ENCODE assay signal across 17 cellular contexts in the genomic region with DNA sequence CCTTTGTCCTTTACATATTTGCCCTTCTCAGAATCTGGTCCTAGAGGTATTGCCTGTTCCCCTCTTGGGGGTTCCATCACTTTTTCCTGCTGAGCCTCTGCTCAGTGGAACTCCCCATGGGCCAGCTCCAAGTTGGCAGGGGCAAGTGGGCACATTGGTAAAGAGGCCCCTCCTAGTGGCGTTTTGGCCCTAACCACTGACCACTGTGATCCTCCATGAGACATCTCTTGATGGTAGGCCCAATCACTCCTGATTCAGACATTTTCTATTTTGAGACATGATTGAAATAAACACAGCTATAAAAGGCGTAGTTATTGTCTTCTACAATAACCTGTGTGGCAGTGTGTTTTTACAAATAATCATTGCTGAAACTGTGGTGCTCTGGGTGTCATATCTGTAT.
DNase-seq lines count a peak whose midpoint lies in the region; ATAC-seq, FAIRE-seq and TF ChIP-seq lines count a peak whose summit lies in the region.
"Had no signal": no experiment of that assay in that cellular context is flagged by ENCODE, and none has a peak within 500 bp of the region (broad histone marks: within the 10 kb centered on the region; RNA-seq: fewer than 3 reads in every experiment).

No MANE protein-coding gene starts in this region.

- H2AFZ ChIP-seq in HepG2 (ENCODE audit: low read length) (no peak overlapping the region), OCI-LY7 (ENCODE audit: low read length) (no peak overlapping the region)
- H2AFZ ChIP-seq: GM23338 had no signal

- FAIRE-seq in HepG2 (lab: Jason Lieb, UNC): no peak
- FAIRE-seq: A549, GM12892 had no signal

- peaks cover 22% of the 10 kb centered on the region for H3K4me1 ChIP-seq in HepG2 (ENCODE audit: insufficient read depth, low read length)
- peaks cover 0 to 30% (median 10%) of the 10 kb centered on the region in 4 donors for H3K4me1 ChIP-seq in right lobe of liver
- H3K4me1 ChIP-seq in OCI-LY7 (ENCODE audit: insufficient read depth, low read length, poor library complexity, severe bottlenecking): peaks cover 8% of the 10 kb centered on the region
- H3K4me1 ChIP-seq: A549, BE2C had no signal

- intact Hi-C loops in HepG2 (cut with micrococcal nuclease; ENCODE audit: unreplicated experiment) (no loop called here), right lobe of liver (cut with DNase I) (no loop called here), OCI-LY7 (cut with micrococcal nuclease; ENCODE audit: unreplicated experiment) (no loop called here)

- no peak for ATAC-seq in HepG2
- ATAC-seq in right lobe of liver: no peak
- no peak for ATAC-seq in stimulated activated naive B cell treated with anti-CD40 and anti-IgM and Interleukin-4, amounts not matched to agents 10 μg/mL and 1 μg/mL and 100 μg/mL, for 72 hours (replicated peaks)
- ATAC-seq: A549; CD8-positive, alpha-beta T cell; GM23338 had no signal

- H3K27ac Mint-ChIP-seq in HFFc6 (peak overlapping the region; percentile 26; the same call in 1 of the 2 replicates), nephron progenitor cell (peak overlapping the region; percentile 70), progenitor cell of endocrine pancreas (no peak overlapping the region)
- H3K27ac Mint-ChIP-seq in stimulated activated naive B cell treated with anti-CD40 and anti-IgM and Interleukin-4, amounts not matched to agents 10 μg/mL and 1 μg/mL and 100 μg/mL, for 72 hours: peak overlapping the region; percentile 1
- H3K27ac Mint-ChIP-seq: CD8-positive, alpha-beta T cell; GM23338 had no signal

- H3K36me3 Mint-ChIP-seq in HFFc6 (ENCODE audit: low read depth) (peaks cover 35% of the 10 kb centered on the region), nephron progenitor cell (ENCODE audit: low read depth) (peaks cover 74% of the 10 kb centered on the region), progenitor cell of endocrine pancreas (ENCODE audit: insufficient read depth) (peaks cover 31% of the 10 kb centered on the region)
- H3K36me3 Mint-ChIP-seq in stimulated activated naive B cell treated with anti-CD40 and anti-IgM and Interleukin-4, amounts not matched to agents 10 μg/mL and 1 μg/mL and 100 μg/mL, for 72 hours: peaks cover 42 to 70% of the 10 kb centered on the region in 2 donors

- H3K27me3 ChIP-seq in HepG2 (ENCODE audit: control insufficient read depth in 1 of 2, insufficient read depth in 2 of 2, low read length in 2 of 2): no peaks in the 10 kb centered on the region
- no peaks in the 10 kb centered on the region for H3K27me3 ChIP-seq in right lobe of liver
- H3K27me3 ChIP-seq: BE2C had no signal

- H3K9me2 ChIP-seq in OCI-LY7 (ENCODE audit: insufficient read depth, low read length): no peaks in the 10 kb centered on the region

- H3K4me1 Mint-ChIP-seq in HFFc6 (ENCODE audit: low read depth) (peaks cover 7% of the 10 kb centered on the region), nephron progenitor cell (peaks cover 13% of the 10 kb centered on the region), progenitor cell of endocrine pancreas (ENCODE audit: low read depth) (peaks cover 4% of the 10 kb centered on the region)
- H3K4me1 Mint-ChIP-seq in stimulated activated naive B cell treated with anti-CD40 and anti-IgM and Interleukin-4, amounts not matched to agents 10 μg/mL and 1 μg/mL and 100 μg/mL, for 72 hours: peaks cover 13 to 36% of the 10 kb centered on the region in 2 donors

- H3K9me3 ChIP-seq in HepG2 (ENCODE audit: low read length) (no peaks in the 10 kb centered on the region), right lobe of liver (no peaks in the 10 kb centered on the region), OCI-LY7 (ENCODE audit: low read length) (no peaks in the 10 kb centered on the region)
- H3K9me3 ChIP-seq: A549, BE2C had no signal

- H4K20me1 ChIP-seq in HepG2 (ENCODE audit: insufficient read depth, low read length): no peaks in the 10 kb centered on the region; the same call in 1 of the 2 replicates
- H4K20me1 ChIP-seq in OCI-LY7 (ENCODE audit: insufficient read depth, low read length): no peaks in the 10 kb centered on the region

- TF ChIP-seq POLR2A in HepG2 (IDR thresholded peaks at IDR 0.05; ENCODE audit: insufficient read depth in 1 of 2, low read depth in 2 of 2, low read length in 2 of 2): no peak
- no peak for TF ChIP-seq POLR2A in right lobe of liver (IDR thresholded peaks at IDR 0.05)

- H3K27me3 Mint-ChIP-seq in HFFc6 (ENCODE audit: insufficient read depth): peaks cover 4% of the 10 kb centered on the region; the same call in 1 of the 2 replicates
- no peaks in the 10 kb centered on the region for H3K27me3 Mint-ChIP-seq in nephron progenitor cell (ENCODE audit: low read depth, poor library complexity)
- H3K27me3 Mint-ChIP-seq in stimulated activated naive B cell treated with anti-CD40 and anti-IgM and Interleukin-4, amounts not matched to agents 10 μg/mL and 1 μg/mL and 100 μg/mL, for 72 hours: no peaks in the 10 kb centered on the region
- H3K27me3 Mint-ChIP-seq in progenitor cell of endocrine pancreas: no peaks in the 10 kb centered on the region

- H3K27ac ChIP-seq in HepG2 (ENCODE audit: extremely low read length, insufficient read depth, low read length) (no peak overlapping the region), right lobe of liver (no peak overlapping the region), OCI-LY7 (ENCODE audit: low read depth, low read length, poor library complexity, severe bottlenecking) (no peak overlapping the region)
- H3K27ac ChIP-seq: A549, C4-2B had no signal

- H3K4me3 ChIP-seq in HepG2 (replicated peaks in 1 of 3; ENCODE audit: insufficient read depth in 1 of 3, low read depth in 2 of 3, low read length in 3 of 3) (no peak overlapping the region), right lobe of liver (no peak overlapping the region), OCI-LY7 (ENCODE audit: low read depth, low read length, poor library complexity, severe bottlenecking) (no peak overlapping the region)
- H3K4me3 ChIP-seq: A549, GM23338 had no signal

- CTCF ChIA-PET in HepG2 (lab: Yijun Ruan, JAX; ENCODE audit: low intra/inter-chr PET ratio, low total read pairs) (no interaction called here), OCI-LY7 (lab: Charles Lee; ENCODE audit: unreplicated experiment) (no interaction called here)

- TF ChIP-seq EP300 in HepG2 (IDR thresholded peaks at IDR 0.05; ENCODE audit: low read depth in 2 of 2, low read length in 2 of 2): no peak
- no peak for TF ChIP-seq EP300 in HepG2 (CRISPR knock-in tag; IDR thresholded peaks at IDR 0.05; ENCODE audit: borderline replicate concordance)

- TF ChIP-seq CTCF in HepG2 (CRISPR knock-in tag; IDR thresholded peaks at IDR 0.05): 0 out of 2 replicates have a peak, but pooled peaks have one; percentile 11
- TF ChIP-seq CTCF in right lobe of liver (IDR thresholded peaks at IDR 0.05): no peak
- no peak for TF ChIP-seq CTCF in HFFc6 (IDR thresholded peaks at IDR 0.05)
- no peak for TF ChIP-seq CTCF in nephron progenitor cell (IDR thresholded peaks at IDR 0.05)
- no peak for TF ChIP-seq CTCF in OCI-LY7 (conservative IDR thresholded peaks at IDR 0.05; ENCODE audit: low read length)
- TF ChIP-seq CTCF in progenitor cell of endocrine pancreas (IDR thresholded peaks at IDR 0.05; ENCODE audit: unreplicated experiment): no peak

- DNase-seq in HepG2 (ENCODE audit: low spot score) (no peak), right lobe of liver (no peak), HFFc6 (no peak), nephron progenitor cell (no peak), OCI-LY7 (ENCODE audit: low spot score) (no peak), progenitor cell of endocrine pancreas (ENCODE audit: low spot score, unreplicated experiment) (no peak)
- DNase-seq in stimulated activated naive B cell treated with anti-CD40 and anti-IgM and Interleukin-4, amounts not matched to agents 10 μg/mL and 1 μg/mL and 100 μg/mL, for 72 hours: no peak
- DNase-seq: BE2C; CD8-positive, alpha-beta T cell; COR-L47; DND-41; GDM1; H7 had no signal

- H3K4me2 ChIP-seq in HepG2 (ENCODE audit: low read depth, low read length) (no peak overlapping the region), OCI-LY7 (ENCODE audit: low read length) (no peak overlapping the region)
- H3K4me2 ChIP-seq: A549, GM23338 had no signal

- BruUV-seq in HepG2 (replicated peaks; lab: Mats Ljungman, UMichigan): no TSS peak
- BruUV-seq in OCI-LY7 (replicated peaks; lab: Mats Ljungman, UMichigan): no TSS peak

- H3K9ac ChIP-seq in HepG2 (ENCODE audit: insufficient read depth, low read depth, low read length): no peak overlapping the region

- POLR2A ChIA-PET in HepG2 (lab: Yijun Ruan, JAX) (no interaction called here), OCI-LY7 (lab: Charles Lee) (interaction anchor here (0.7 to 1.4 kb wide), 2 partner anchors 13 to 1540 kb away, joined by 3 read pairs; no protein-coding TSS in a partner anchor)

- no peak overlapping the region for H3K4me3 Mint-ChIP-seq in HFFc6
- no peak overlapping the region for H3K4me3 Mint-ChIP-seq in nephron progenitor cell
- no peak overlapping the region for H3K4me3 Mint-ChIP-seq in stimulated activated naive B cell treated with anti-CD40 and anti-IgM and Interleukin-4, amounts not matched to agents 10 μg/mL and 1 μg/mL and 100 μg/mL, for 72 hours
- H3K4me3 Mint-ChIP-seq in progenitor cell of endocrine pancreas (ENCODE audit: low read depth): no peak overlapping the region
- H3K4me3 Mint-ChIP-seq: CD8-positive, alpha-beta T cell; GM23338 had no signal

- no peaks in the 10 kb centered on the region for H3K9me3 Mint-ChIP-seq in HFFc6
- H3K9me3 Mint-ChIP-seq in nephron progenitor cell: no peaks in the 10 kb centered on the region
- H3K9me3 Mint-ChIP-seq in stimulated activated naive B cell treated with anti-CD40 and anti-IgM and Interleukin-4, amounts not matched to agents 10 μg/mL and 1 μg/mL and 100 μg/mL, for 72 hours: no peaks in the 10 kb centered on the region
- no peaks in the 10 kb centered on the region for H3K9me3 Mint-ChIP-seq in progenitor cell of endocrine pancreas (ENCODE audit: low read depth)
- H3K9me3 Mint-ChIP-seq: CD8-positive, alpha-beta T cell; GM23338 had no signal

- in situ Hi-C loops in HepG2 (cut with HindIII; ENCODE audit: extremely low pct_ligation_motif_present, low pct_unique_long_range_greater_than_20kb): no loop called here

- no peak for TF ChIP-seq RAD21 in HepG2 (CRISPR knock-in tag; IDR thresholded peaks at IDR 0.05)

- H3K79me2 ChIP-seq in HepG2 (ENCODE audit: insufficient read depth, low read length) (peaks cover 27% of the 10 kb centered on the region), OCI-LY7 (ENCODE audit: insufficient read depth, low read depth, low read length) (no peaks in the 10 kb centered on the region)

- WGBS in HepG2 (ENCODE audit: low lambda C conversion rate): 98% methylated on average over 2 of the region's 2 CpGs
- 91% methylated on average over 2 of the region's 2 CpGs for WGBS in right lobe of liver (ENCODE audit: insufficient coverage, low coverage, low lambda C conversion rate, missing lambda C conversion rate)

- H3K36me3 ChIP-seq in HepG2 (replicated peaks in 1 of 2; ENCODE audit: control insufficient read depth in 1 of 2, insufficient read depth in 2 of 2, low read length in 2 of 2) (peaks cover 36 to 87% of the 10 kb centered on the region in 2 experiments), right lobe of liver (peaks cover 0 to 53% (median 17%) of the 10 kb centered on the region in 4 donors), OCI-LY7 (ENCODE audit: insufficient read depth, low read length) (peaks cover 3% of the 10 kb centered on the region; the same call in 1 of the 2 replicates)
- H3K36me3 ChIP-seq: BE2C had no signal

TF ChIP-seq in HepG2, 621 proteins besides CTCF, POLR2A, EP300 and RAD21 (continues in another document):
- TF ChIP-seq ZNF350 (CRISPR knock-in tag; IDR thresholded peaks at IDR 0.05; ENCODE audit: borderline replicate concordance, low read depth): no peak
